ENCODE assay signal across 7 cellular contexts in genomic region chr2:218229851-218230250, GRCh38. TPM values are rescaled to one million over a fixed set of nuclear protein-coding genes. Genes with fewer than 3 reads are reported as not detected.
DNase-seq lines count a peak whose midpoint lies in the region; ATAC-seq and TF ChIP-seq lines count a peak whose summit lies in the region.

No MANE protein-coding gene starts in this region.

- H3K27me3 Mint-ChIP-seq in stimulated activated naive CD8-positive, alpha-beta T cell treated with anti-CD3 and anti-CD28 coated beads, Interleukin-15, Interleukin-2, amounts not matched to agents 100 ng/mL and 50 ng/mL, for 24 hours: no peaks in the 10 kb centered on the region

- TF ChIP-seq POLR2A in esophagus muscularis mucosa (IDR thresholded peaks at IDR 0.05; ENCODE audit: low read depth): no peak

- peaks cover 51% of the 10 kb centered on the region for H3F3A ChIP-seq in SK-N-SH (replicated peaks; ENCODE audit: insufficient read depth)

- H3K9me3 Mint-ChIP-seq in stimulated activated naive CD8-positive, alpha-beta T cell treated with anti-CD3 and anti-CD28 coated beads, Interleukin-15, Interleukin-2, amounts not matched to agents 100 ng/mL and 50 ng/mL, for 24 hours: no peaks in the 10 kb centered on the region

- TF ChIP-seq CTCF in SK-N-SH (IDR thresholded peaks at IDR 0.05) (no peak), esophagus muscularis mucosa (IDR thresholded peaks at IDR 0.05) (no peak)

- H3K4me2 ChIP-seq in SK-N-SH: peak overlapping the region; percentile 38; the same call in 1 of the 2 replicates

- no peak overlapping the region; the same call in 1 of the 2 replicates for H3K9ac ChIP-seq in SK-N-SH

- H2AFZ ChIP-seq in SK-N-SH (ENCODE audit: low read depth): no peak overlapping the region

- H3K9me3 ChIP-seq in SK-N-SH (no peaks in the 10 kb centered on the region), esophagus muscularis mucosa (no peaks in the 10 kb centered on the region)

- peaks cover 85% of the 10 kb centered on the region for H3K4me1 Mint-ChIP-seq in stimulated activated naive CD8-positive, alpha-beta T cell treated with anti-CD3 and anti-CD28 coated beads, Interleukin-15, Interleukin-2, amounts not matched to agents 100 ng/mL and 50 ng/mL, for 24 hours (ENCODE audit: low read depth)

- H3K36me3 ChIP-seq in SK-N-SH (replicated peaks in 1 of 2; ENCODE audit: control insufficient read depth in 1 of 2, insufficient read depth in 2 of 2, low read length in 1 of 2): peaks cover 65 to 86% of the 10 kb centered on the region in 2 experiments
- H3K36me3 ChIP-seq in esophagus muscularis mucosa: peaks cover 41 to 94% (median 76%) of the 10 kb centered on the region in 4 donors

- H3K27me3 ChIP-seq in SK-N-SH (ENCODE audit: insufficient read depth): no peaks in the 10 kb centered on the region
- H3K27me3 ChIP-seq in esophagus muscularis mucosa: no peaks in the 10 kb centered on the region

- WGBS in SK-N-SH (ENCODE audit: low lambda C conversion rate): 84% methylated on average over 4 of the region's 4 CpGs
- 80% methylated on average over 4 of the region's 4 CpGs for WGBS in esophagus muscularis mucosa

- peaks cover 83% of the 10 kb centered on the region for H3K79me2 ChIP-seq in SK-N-SH (ENCODE audit: insufficient read depth)

- intact Hi-C loops in esophagus muscularis mucosa (cut with DNase I): no loop called here

- peak overlapping the region; percentile 64 to 89; a peak in 3 of 4 replicates for H3K27ac ChIP-seq in SK-N-SH (ENCODE audit: low read depth in 2 of 2, low read length in 1 of 2)
- H3K27ac ChIP-seq in esophagus muscularis mucosa (replicated peaks in 1 of 4): peak overlapping the region; percentile 49 to 66 (median 60)

- H3K4me3 ChIP-seq in SK-N-SH (ENCODE audit: low read depth in 2 of 2, low read length in 1 of 2) (no peak overlapping the region), esophagus muscularis mucosa (no peak overlapping the region)

- no peak for TF ChIP-seq RAD21 in SK-N-SH (IDR thresholded peaks at IDR 0.05; ENCODE audit: low read length)

- H4K20me1 ChIP-seq in SK-N-SH (ENCODE audit: insufficient read depth): peaks cover 12% of the 10 kb centered on the region

- TF ChIP-seq EP300 in SK-N-SH (IDR thresholded peaks at IDR 0.05; ENCODE audit: borderline replicate concordance in 1 of 2, low read depth in 1 of 2, low read length in 1 of 2) (no peak), esophagus muscularis mucosa (IDR thresholded peaks at IDR 0.05) (no peak)

- peak; percentile 33 for DNase-seq in H4 (ENCODE audit: low spot score)
- DNase-seq in SK-N-SH: no peak
- DNase-seq in esophagus muscularis mucosa (ENCODE audit: extremely low spot score): no peak
- DNase-seq in NCI-H69 (lab: John Stamatoyannopoulos, UW): no peak

- H3K27ac Mint-ChIP-seq in stimulated activated naive CD8-positive, alpha-beta T cell treated with anti-CD3 and anti-CD28 coated beads, Interleukin-15, Interleukin-2, amounts not matched to agents 100 ng/mL and 50 ng/mL, for 24 hours: peak overlapping the region; percentile 90

- no peak for ATAC-seq in GM18511 (IDR thresholded peaks at IDR 0.05; ENCODE audit: unreplicated experiment)
- ATAC-seq in HG03159 (IDR thresholded peaks at IDR 0.05; ENCODE audit: unreplicated experiment): no peak

- H3K4me1 ChIP-seq in SK-N-SH (ENCODE audit: control insufficient read depth in 1 of 2, insufficient read depth in 2 of 2, low read depth in 1 of 2, low read length in 1 of 2): peaks cover 0 to 25% of the 10 kb centered on the region in 2 experiments
- peaks cover 29 to 52% (median 42%) of the 10 kb centered on the region in 4 donors for H3K4me1 ChIP-seq in esophagus muscularis mucosa

- H3K4me3 Mint-ChIP-seq in stimulated activated naive CD8-positive, alpha-beta T cell treated with anti-CD3 and anti-CD28 coated beads, Interleukin-15, Interleukin-2, amounts not matched to agents 100 ng/mL and 50 ng/mL, for 24 hours: peak overlapping the region; percentile 48

- CTCF ChIA-PET in SK-N-SH (lab: Yijun Ruan, JAX): interaction anchor here (0.7 kb wide), 1 partner anchor 444 kb away, joined by 3 read pairs; no protein-coding TSS in a partner anchor

- no peaks in the 10 kb centered on the region for H3K9me2 ChIP-seq in SK-N-SH

- POLR2A ChIA-PET in SK-N-SH (lab: Yijun Ruan, JAX): interaction anchor here (1.2 kb wide), 1 partner anchor 13 kb away, joined by 6 read pairs; the partner anchor contains the start of gene ARPC2

- H3K36me3 Mint-ChIP-seq in stimulated activated naive CD8-positive, alpha-beta T cell treated with anti-CD3 and anti-CD28 coated beads, Interleukin-15, Interleukin-2, amounts not matched to agents 100 ng/mL and 50 ng/mL, for 24 hours (ENCODE audit: low read depth): peaks cover 84% of the 10 kb centered on the region

TF ChIP-seq in SK-N-SH, 30 proteins besides CTCF, POLR2A, EP300 and RAD21:
- TF ChIP-seq FOXJ3 (CRISPR knock-in tag; IDR thresholded peaks at IDR 0.05): no peak

RNA-seq across cellular contexts. Expression of gene ARPC2, which starts 12.9 kb away (rescaled TPM):
- total RNA-seq in H4 (2014; rRNA removed; shearing (Covaris generic)): 264 and 290 TPM in 2 replicates
- 319 and 387 TPM in 2 replicates for polyA plus RNA-seq in SK-N-SH (2012; rRNA removed)
- 392 and 457 TPM in 2 replicates for polyA plus RNA-seq in SK-N-SH (2012; cell fraction: cytosol; rRNA removed)
- polyA plus RNA-seq in SK-N-SH (2012; cell fraction: nucleus; rRNA removed): 156 and 201 TPM in 2 replicates
- 100 to 1,000 TPM; 257 to 300 (median 270) TPM for total RNA-seq in esophagus muscularis mucosa

RNA-seq across cellular contexts. Expression of gene GPBAR1, which starts 31.0 kb away (rescaled TPM):
- total RNA-seq in H4 (2014; rRNA removed; shearing (Covaris generic)): 0.37 TPM in 1 of 2 replicates, not detected in the other
- polyA plus RNA-seq in SK-N-SH (2012; rRNA removed): 0.08 and 0.13 TPM in 2 replicates
- 0.03 and 0.05 TPM in 2 replicates for polyA plus RNA-seq in SK-N-SH (2012; cell fraction: cytosol; rRNA removed)
- 0.38 and 0.50 TPM in 2 replicates for polyA plus RNA-seq in SK-N-SH (2012; cell fraction: nucleus; rRNA removed)
- 1 to 10 TPM in 3 of 4 donors, under 1 TPM in 1; 0.42 to 4.5 (median 3.9) TPM for total RNA-seq in esophagus muscularis mucosa

RNA-seq across cellular contexts. Expression of gene AAMP, which starts 40.1 kb away (rescaled TPM):
- total RNA-seq in H4 (2014; rRNA removed; shearing (Covaris generic)): 120 and 187 TPM in 2 replicates
- 223 and 276 TPM in 2 replicates for polyA plus RNA-seq in SK-N-SH (2012; rRNA removed)
- 191 and 203 TPM in 2 replicates for polyA plus RNA-seq in SK-N-SH (2012; cell fraction: cytosol; rRNA removed)
- polyA plus RNA-seq in SK-N-SH (2012; cell fraction: nucleus; rRNA removed): 302 and 308 TPM in 2 replicates
- total RNA-seq in esophagus muscularis mucosa: 100 to 1,000 TPM; 104 to 169 (median 144) TPM

RNA-seq across cellular contexts. Expression of gene PNKD, which starts 40.5 kb away (rescaled TPM):
- total RNA-seq in H4 (2014; rRNA removed; shearing (Covaris generic)): 39.6 and 40.2 TPM in 2 replicates
- 92.2 and 101 TPM in 2 replicates for polyA plus RNA-seq in SK-N-SH (2012; rRNA removed)
- polyA plus RNA-seq in SK-N-SH (2012; cell fraction: cytosol; rRNA removed): 56.7 and 75.3 TPM in 2 replicates
- polyA plus RNA-seq in SK-N-SH (2012; cell fraction: nucleus; rRNA removed): 57.8 and 74.7 TPM in 2 replicates
- total RNA-seq in esophagus muscularis mucosa: 10 to 100 TPM; 40.3 to 74.1 (median 56.5) TPM
